Comparison of ENCODE assay signal across 8 cellular contexts in the genomic region with DNA sequence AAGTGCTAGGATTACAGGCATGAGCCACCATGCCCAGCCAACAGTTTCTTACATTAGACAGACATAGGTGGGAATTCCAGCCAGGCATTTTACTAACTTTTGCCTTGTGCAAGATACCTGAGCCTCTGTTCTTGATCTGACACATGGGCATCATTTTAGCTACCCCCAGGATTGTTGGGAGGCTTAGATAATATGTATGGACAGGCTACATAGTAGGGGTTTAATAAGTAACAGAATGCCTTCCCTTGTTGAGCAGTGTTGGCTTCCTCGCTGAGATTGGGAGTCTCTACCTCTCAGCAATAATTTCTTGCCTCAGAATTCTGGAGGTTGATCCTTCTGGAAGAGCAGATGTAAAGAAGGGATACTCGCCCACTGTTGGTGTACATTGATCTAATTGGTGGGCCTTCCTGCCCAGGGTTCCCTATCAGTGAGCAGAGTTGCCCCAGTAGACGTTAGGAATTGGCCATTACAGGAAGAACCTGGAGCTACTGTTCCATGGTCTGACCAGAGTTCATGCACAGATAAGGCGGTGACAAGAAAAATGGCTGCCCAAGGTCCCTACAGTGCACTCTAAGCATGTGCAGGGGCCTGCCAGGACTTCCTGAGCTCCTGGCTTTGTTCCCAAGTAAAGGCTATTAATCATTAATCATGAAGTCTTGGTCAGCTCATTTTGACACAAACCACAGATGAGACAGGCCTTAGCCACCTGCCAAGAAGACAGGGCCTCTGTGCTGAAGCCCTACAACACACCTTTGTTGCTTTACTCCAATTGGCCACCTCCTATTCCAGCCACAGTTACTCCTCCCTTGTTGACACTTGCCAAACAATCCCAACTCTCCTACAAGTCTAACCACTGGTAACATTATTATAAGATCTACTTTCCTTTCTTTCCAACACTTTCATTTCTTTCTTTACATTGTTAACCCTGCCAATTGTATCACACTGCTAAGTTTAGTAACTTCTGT. TPM values are rescaled to one million over a fixed set of nuclear protein-coding genes. Genes with fewer than 3 reads are reported as not detected.
DNase-seq lines count a peak whose midpoint lies in the region; ATAC-seq, FAIRE-seq and TF ChIP-seq lines count a peak whose summit lies in the region.

No MANE protein-coding gene starts in this region.

- DNase-seq in GM18507 (ENCODE audit: extremely low spot score, insufficient read length, low read depth), result no peak
- DNase-seq in brain microvascular endothelial cell, result no peak
- DNase-seq in head of caudate nucleus, result no peak
- no peak for DNase-seq in frontal cortex (ENCODE audit: low spot score in 2 of 2)
- no peak for DNase-seq in stimulated activated CD4-positive, alpha-beta T cell treated with anti-CD3 and anti-CD28 coated beads, Interleukin-2, amount 100 ng/mL, for 48 hours

- no peak overlapping the region for H3K4me3 ChIP-seq in brain microvascular endothelial cell (ENCODE audit: low read depth, low read length)
- H3K4me3 ChIP-seq in mucosa of rectum (ENCODE audit: low read length in 2 of 2), result peak overlapping the region; percentile 32 to 58

- no peak for TF ChIP-seq CTCF in brain microvascular endothelial cell (IDR thresholded peaks at IDR 0.05; ENCODE audit: low read depth, low read length, missing control alignments)

- ATAC-seq in HG03432 (IDR thresholded peaks at IDR 0.05; ENCODE audit: unreplicated experiment) (peak; percentile 63), HG03196 (IDR thresholded peaks at IDR 0.05; ENCODE audit: unreplicated experiment) (no peak)

- in situ Hi-C loops in brain microvascular endothelial cell (cut with HindIII; ENCODE audit: low pct_ligation_motif_present, low sequenced_read_pairs), result no loop called here

- H3K9ac ChIP-seq in mucosa of rectum (ENCODE audit: low read depth in 1 of 2, low read length in 2 of 2), result peak overlapping the region; percentile 66 to 69

- H3K36me3 ChIP-seq in brain microvascular endothelial cell (replicated peaks) (peaks cover 10% of the 10 kb centered on the region), mucosa of rectum (ENCODE audit: control insufficient read depth in 2 of 2, insufficient read depth in 2 of 2, low read length in 2 of 2) (peaks cover 7 to 11% of the 10 kb centered on the region in 2 donors)

- no peaks in the 10 kb centered on the region for H3K9me3 ChIP-seq in mucosa of rectum (ENCODE audit: control insufficient read depth in 2 of 2, low read length in 2 of 2)

- peaks cover 47 to 59% of the 10 kb centered on the region in 2 donors for H3K4me1 ChIP-seq in mucosa of rectum (ENCODE audit: control insufficient read depth in 2 of 2, insufficient read depth in 2 of 2, low read length in 2 of 2)

- H3K27me3 ChIP-seq in brain microvascular endothelial cell (replicated peaks) (no peaks in the 10 kb centered on the region), mucosa of rectum (ENCODE audit: control insufficient read depth in 2 of 2, insufficient read depth in 2 of 2, low read length in 2 of 2) (no peaks in the 10 kb centered on the region)

- peak overlapping the region; percentile 50 for H3K27ac ChIP-seq in brain microvascular endothelial cell
- H3K27ac ChIP-seq in mucosa of rectum (ENCODE audit: low read depth in 2 of 2, low read length in 2 of 2), result peak overlapping the region; percentile 91

- intact Hi-C loops in head of caudate nucleus (cut with DNase I), result loop anchor here (10.0 kb wide), 1 partner anchor 53 kb away; a partner anchor contains a TSS

- FAIRE-seq in GM18507 (lab: Jason Lieb, UNC) (peak; percentile 56), frontal cortex (lab: Jason Lieb, UNC) (no peak)

RNA-seq across cellular contexts. Expression of a gene that starts 5.0 kb away (rescaled TPM):
- under 0.01 TPM for total RNA-seq in frontal cortex

RNA-seq across cellular contexts. Expression of a gene that starts 7.3 kb away (rescaled TPM):
- 15.9 TPM for total RNA-seq in frontal cortex

RNA-seq across cellular contexts. Expression of a gene that starts 17.6 kb away (rescaled TPM):
- total RNA-seq in frontal cortex, result not detected

RNA-seq across cellular contexts. Expression of a gene that starts 19.2 kb away (rescaled TPM):
- 2.4 TPM for total RNA-seq in frontal cortex

RNA-seq across cellular contexts. Expression of a gene that starts 35.9 kb away (rescaled TPM):
- 15.5 TPM for total RNA-seq in frontal cortex
